Comparison of ENCODE assay signal across 25 cellular contexts in genomic region chr9:117775576-117775975, GRCh38.
"Had no signal": no experiment of that assay in that cellular context is flagged by ENCODE, and none has a peak within 500 bp of the region (broad histone marks: within the 10 kb centered on the region; RNA-seq: fewer than 3 reads in every experiment).

No MANE protein-coding gene starts in this region.

- H3K36me3 ChIP-seq: adrenal gland, breast epithelium, WERI-Rb-1 had no signal

- H3K27me3 ChIP-seq: adrenal gland, body of pancreas, breast epithelium had no signal

- DNase-seq: activated CD4-positive, alpha-beta memory T cell treated with anti-CD3 and anti-CD28 coated beads, Interleukin-2, amount 10 ng/mL, durations not matched to agents 7 days and 5 days; activated CD4-positive, alpha-beta T cell treated with anti-CD3 and anti-CD28 coated beads for 1 hour; activated CD4-positive, alpha-beta T cell treated with anti-CD3 and anti-CD28 coated beads for 48 hours; activated CD4-positive, CD25-positive, alpha-beta regulatory T cell; activated gamma-delta T cell treated with Interleukin-2 at 50 U/mL for 16 hours; activated naive CD4-positive, alpha-beta T cell treated with anti-CD3 and anti-CD28 coated beads for 36 hours; activated T-cell treated with anti-CD3 and anti-CD28 coated beads, Interleukin-2, amount 50 U/mL, for 24 hours; adrenal gland; body of pancreas; NCI-H1048; NCI-H1436 treated with DMSO at 0.1 percent for 48 hours; NCI-H1694 treated with DMSO at 0.1 percent for 48 hours; NCI-H2029; NCI-H345; PC-9; SIG-M5; SW 1271; T-helper 1 cell; T-helper 2 cell; T1000; WERI-Rb-1 had no signal

- H3K4me2 ChIP-seq: PC-9 had no signal

- H3K27ac Mint-ChIP-seq: activated CD4-positive, alpha-beta memory T cell treated with anti-CD3 and anti-CD28 coated beads, Interleukin-2, amount 10 ng/mL, durations not matched to agents 7 days and 5 days; activated naive CD4-positive, alpha-beta T cell treated with anti-CD3 and anti-CD28 coated beads for 36 hours; activated naive CD4-positive, alpha-beta T cell treated with anti-CD3 and anti-CD28 coated beads, Interleukin-2, amount 50 U/mL, for 72 hours; activated T-cell treated with anti-CD3 and anti-CD28 coated beads, Interleukin-2, amount 50 U/mL, for 24 hours; activated T-helper 1 cell treated with anti-CD3 and anti-CD28 coated beads, Interleukin-12 subunit alpha, Interleukin-12 subunit beta, Interleukin-2, Interleukin-4 antibody, amounts not matched to agents 30 ng/mL and 10 ng/mL and 1 ng/mL, durations not matched to agents 14 hours and 24 hours and 36 hours had no signal

- H3K9me3 ChIP-seq: adrenal gland, body of pancreas, breast epithelium had no signal

- H3K27ac ChIP-seq: adrenal gland, body of pancreas, breast epithelium, PC-9, RWPE1, WERI-Rb-1 had no signal

- H3K36me3 Mint-ChIP-seq: activated naive CD4-positive, alpha-beta T cell treated with anti-CD3 and anti-CD28 coated beads, Interleukin-2, amount 50 U/mL, for 72 hours had no signal

- H3K9me3 Mint-ChIP-seq: activated CD4-positive, alpha-beta memory T cell treated with anti-CD3 and anti-CD28 coated beads, Interleukin-2, amount 10 ng/mL, durations not matched to agents 7 days and 5 days; activated naive CD4-positive, alpha-beta T cell treated with anti-CD3 and anti-CD28 coated beads for 36 hours; activated naive CD4-positive, alpha-beta T cell treated with anti-CD3 and anti-CD28 coated beads, Interleukin-2, amount 50 U/mL, for 72 hours; activated T-cell treated with anti-CD3 and anti-CD28 coated beads, Interleukin-2, amount 50 U/mL, for 24 hours; activated T-helper 1 cell treated with anti-CD3 and anti-CD28 coated beads, Interleukin-12 subunit alpha, Interleukin-12 subunit beta, Interleukin-2, Interleukin-4 antibody, amounts not matched to agents 30 ng/mL and 10 ng/mL and 1 ng/mL, durations not matched to agents 14 hours and 24 hours and 36 hours had no signal

- H3K4me1 ChIP-seq: body of pancreas, breast epithelium had no signal

- H3K4me3 Mint-ChIP-seq: activated CD4-positive, alpha-beta memory T cell treated with anti-CD3 and anti-CD28 coated beads, Interleukin-2, amount 10 ng/mL, durations not matched to agents 7 days and 5 days; activated naive CD4-positive, alpha-beta T cell treated with anti-CD3 and anti-CD28 coated beads for 36 hours; activated T-cell treated with anti-CD3 and anti-CD28 coated beads, Interleukin-2, amount 50 U/mL, for 24 hours; activated T-helper 1 cell treated with anti-CD3 and anti-CD28 coated beads, Interleukin-12 subunit alpha, Interleukin-12 subunit beta, Interleukin-2, Interleukin-4 antibody, amounts not matched to agents 30 ng/mL and 10 ng/mL and 1 ng/mL, durations not matched to agents 14 hours and 24 hours and 36 hours had no signal

- H3K4me3 ChIP-seq: adrenal gland, body of pancreas, breast epithelium, PC-9 had no signal

- H2AFZ ChIP-seq: PC-9 had no signal
